2 cellular contexts compared by ENCODE assay signal in genomic region chr1:67316180-67316902, GRCh38.
A peak's percentile ranks its signal among the peaks of the same experiment; 100 is the strongest.
TF ChIP-seq lines count a peak whose summit lies in the region.

No MANE protein-coding gene starts in this region.

TF ChIP-seq in HepG2, 621 proteins besides CTCF, POLR2A, EP300 and RAD21:
- TF ChIP-seq ZNF143 (CRISPR knock-in tag; IDR thresholded peaks at IDR 0.05), result no peak
- peak; percentile 52 for TF ChIP-seq CREB1 (IDR thresholded peaks at IDR 0.05)
- no peak for TF ChIP-seq CREB1 (CRISPR knock-in tag; IDR thresholded peaks at IDR 0.05)

TF ChIP-seq in SK-N-SH, 30 proteins besides CTCF, POLR2A, EP300 and RAD21:
- TF ChIP-seq YY1 (IDR thresholded peaks at IDR 0.05; ENCODE audit: low read depth) (no peak), EZH2phosphoT487 (IDR thresholded peaks at IDR 0.05; ENCODE audit: borderline replicate concordance, low read depth) (no peak)
